Comparison of ENCODE assay signal across 8 cellular contexts in genomic region chr16:1771864-1772361, GRCh38.
DNase-seq lines count a peak whose midpoint lies in the region; ATAC-seq and TF ChIP-seq lines count a peak whose summit lies in the region.

No MANE protein-coding gene starts in this region.

- no CpG with 5 or more reads among the region's 22 CpGs for WGBS in iPS DF 6.9 (ENCODE audit: insufficient coverage, insufficient read length)

- no peaks in the 10 kb centered on the region for H3K9me3 ChIP-seq in iPS DF 6.9 (ENCODE audit: control insufficient read depth, insufficient read depth, low read length)

- peaks cover 21 to 50% of the 10 kb centered on the region in 2 donors for H3K4me1 Mint-ChIP-seq in stimulated activated naive B cell treated with anti-CD40 and anti-IgM and Interleukin-4, amounts not matched to agents 10 μg/mL and 1 μg/mL and 100 μg/mL, for 72 hours

- peak overlapping the region; percentile 91 to 99 for H3K4me3 Mint-ChIP-seq in stimulated activated naive B cell treated with anti-CD40 and anti-IgM and Interleukin-4, amounts not matched to agents 10 μg/mL and 1 μg/mL and 100 μg/mL, for 72 hours

- no peak for ATAC-seq in stimulated activated naive B cell treated with anti-CD40 and anti-IgM and Interleukin-4, amounts not matched to agents 10 μg/mL and 1 μg/mL and 100 μg/mL, for 72 hours (replicated peaks)

- no peak for TF ChIP-seq CTCF in WI38 (IDR thresholded peaks at IDR 0.05; ENCODE audit: low read depth, low read length)

- no peaks in the 10 kb centered on the region for H3K9me3 Mint-ChIP-seq in stimulated activated naive B cell treated with anti-CD40 and anti-IgM and Interleukin-4, amounts not matched to agents 10 μg/mL and 1 μg/mL and 100 μg/mL, for 72 hours

- peak overlapping the region; percentile 98 for H3K27ac Mint-ChIP-seq in stimulated activated naive B cell treated with anti-CD40 and anti-IgM and Interleukin-4, amounts not matched to agents 10 μg/mL and 1 μg/mL and 100 μg/mL, for 72 hours

- peaks cover 26% of the 10 kb centered on the region for H3K36me3 ChIP-seq in iPS DF 6.9 (ENCODE audit: control insufficient read depth, insufficient read depth, low read length)

- no peaks in the 10 kb centered on the region for H3K27me3 Mint-ChIP-seq in stimulated activated naive B cell treated with anti-CD40 and anti-IgM and Interleukin-4, amounts not matched to agents 10 μg/mL and 1 μg/mL and 100 μg/mL, for 72 hours

- peak overlapping the region; percentile 87 for H3K4me3 ChIP-seq in WI38 (ENCODE audit: low read depth, low read length)
- peak overlapping the region; percentile 71 for H3K4me3 ChIP-seq in iPS DF 6.9 (ENCODE audit: low read length)

- peaks cover 2% of the 10 kb centered on the region for H3K4me1 ChIP-seq in iPS DF 6.9 (ENCODE audit: control insufficient read depth, insufficient read depth, low read length)

- peak; percentile 52 for DNase-seq in DMS53 (lab: John Stamatoyannopoulos, UW)
- no peak for DNase-seq in DMS53 treated with DMSO at 0.1 percent for 48 hours (lab: John Stamatoyannopoulos, UW; ENCODE audit: unreplicated experiment)
- no peak for DNase-seq in iPS DF 6.9 (ENCODE audit: low read depth, low spot score)
- DNase-seq in stimulated activated naive B cell treated with anti-CD40 and anti-IgM and Interleukin-4, amounts not matched to agents 10 μg/mL and 1 μg/mL and 100 μg/mL, for 72 hours = no peak
- DNase-seq in germinal center (ENCODE audit: low spot score) = no peak
- DNase-seq in activated CD4-positive, CD25-positive, alpha-beta regulatory T cell treated with anti-CD3 and anti-CD28 coated beads, Interleukin-2, amount 50 U/mL, for 72 hours = no peak
- DNase-seq in NCI-H2171 (lab: John Stamatoyannopoulos, UW) = no peak

- peaks cover 38 to 40% of the 10 kb centered on the region in 2 donors for H3K36me3 Mint-ChIP-seq in stimulated activated naive B cell treated with anti-CD40 and anti-IgM and Interleukin-4, amounts not matched to agents 10 μg/mL and 1 μg/mL and 100 μg/mL, for 72 hours

- no peaks in the 10 kb centered on the region for H3K27me3 ChIP-seq in iPS DF 6.9 (ENCODE audit: control insufficient read depth, insufficient read depth, low read length)

- no peak overlapping the region for H3K27ac ChIP-seq in iPS DF 6.9 (ENCODE audit: low read length)
